ENCODE assay signal across 7 cellular contexts in the genomic region with DNA sequence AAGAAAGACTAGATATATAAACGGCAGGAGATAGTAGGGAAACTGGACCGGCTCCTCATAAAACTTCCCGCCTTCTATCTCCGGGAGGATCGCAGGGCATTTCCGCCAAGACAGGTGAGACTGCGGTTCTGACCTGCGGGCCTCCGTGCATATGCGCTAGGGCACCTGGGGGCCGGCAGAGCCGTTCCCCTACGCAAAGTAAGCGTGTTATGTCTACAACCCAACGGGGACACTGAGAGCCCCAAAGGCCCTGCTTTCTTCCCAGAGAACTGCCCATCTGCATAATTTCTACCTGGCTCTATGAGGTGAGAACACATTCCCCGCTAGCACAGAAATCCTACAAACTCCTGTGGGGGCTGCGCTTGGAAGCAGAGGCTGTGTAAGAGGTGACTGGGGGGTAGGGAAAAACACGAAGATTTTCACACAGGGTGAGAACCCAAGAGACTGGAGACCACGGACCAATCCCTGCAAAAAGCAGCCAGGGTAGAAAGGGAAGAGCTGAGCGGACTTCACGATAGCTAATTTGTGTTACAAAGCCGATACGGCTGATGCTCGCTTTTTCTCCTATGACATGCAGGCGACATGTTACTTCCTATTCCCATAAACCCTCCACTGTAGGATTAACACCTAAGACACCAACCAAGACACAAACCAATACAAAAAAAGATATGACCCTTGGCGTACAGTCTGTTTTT. TPM values are rescaled to one million over a fixed set of nuclear protein-coding genes. Genes with fewer than 3 reads are reported as not detected.
DNase-seq lines count a peak whose midpoint lies in the region; ATAC-seq and TF ChIP-seq lines count a peak whose summit lies in the region.
"Not testable (repeated sequence)": the region's sequence is repeated elsewhere in the genome, so short reads cannot be mapped to it uniquely, and the experiment has no call there.

No MANE protein-coding gene starts in this region.

- intact Hi-C loops in psoas muscle (cut with DNase I) = loop anchor here in 1 of 2 donors (10.0 kb wide), 1 partner anchor 391 kb away; no protein-coding TSS in a partner anchor

- not testable (repeated sequence) for H3K4me1 ChIP-seq in cardiac muscle cell (ENCODE audit: low read depth); psoas muscle

- not testable (repeated sequence) for TF ChIP-seq CTCF in cardiac muscle cell (IDR thresholded peaks at IDR 0.05; ENCODE audit: low read depth, low read length); psoas muscle (IDR thresholded peaks at IDR 0.05)

- not testable (repeated sequence) for H3K9me3 Mint-ChIP-seq in activated naive CD4-positive, alpha-beta T cell treated with anti-CD3 and anti-CD28 coated beads, Interleukin-2, amount 50 U/mL, for 72 hours

- WGBS in psoas muscle, 3 donors = 11 to 16% (median 16%) methylated on average over 18 to 26 of the region's 26 CpGs

- not testable (repeated sequence) for H3K27ac Mint-ChIP-seq in activated naive CD4-positive, alpha-beta T cell treated with anti-CD3 and anti-CD28 coated beads, Interleukin-2, amount 50 U/mL, for 72 hours

- H3K9me3 ChIP-seq in cardiac muscle cell (ENCODE audit: low read depth); psoas muscle: not testable (repeated sequence)

- H3K27me3 ChIP-seq in cardiac muscle cell; psoas muscle (ENCODE audit: insufficient read depth in 3 of 3, low read length in 2 of 3): not testable (repeated sequence)

- H3K27ac ChIP-seq in cardiac muscle cell (peak overlapping the region; percentile 82), psoas muscle (peak overlapping the region; percentile 50)

- peak; percentile 77 for DNase-seq in NCI-H1417 treated with DMSO at 0.1 percent for 48 hours (lab: John Stamatoyannopoulos, UW)
- DNase-seq in SK-N-DZ (ENCODE audit: low spot score) = peak; percentile 95
- DNase-seq in activated naive CD4-positive, alpha-beta T cell treated with anti-CD3 and anti-CD28 coated beads, Interleukin-2, amount 50 U/mL, for 72 hours (ENCODE audit: low spot score in 2 of 2) = peak; percentile 72 to 84
- peak; percentile 83 to 93 for DNase-seq in cardiac muscle cell (ENCODE audit: low read depth in 1 of 2, low spot score in 1 of 2)
- not testable (repeated sequence) for DNase-seq in psoas muscle

- TF ChIP-seq POLR2A in GM18505 (IDR thresholded peaks at IDR 0.05; ENCODE audit: borderline replicate concordance, extremely low read depth, insufficient read depth, insufficient read length) = peak; percentile 88

- H3K4me3 ChIP-seq in cardiac muscle cell = peak overlapping the region; percentile 11
- H3K4me3 ChIP-seq in psoas muscle = not testable (repeated sequence)

- H3K36me3 Mint-ChIP-seq in activated naive CD4-positive, alpha-beta T cell treated with anti-CD3 and anti-CD28 coated beads, Interleukin-2, amount 50 U/mL, for 72 hours = not testable (repeated sequence)

- not testable (repeated sequence) for H3K36me3 ChIP-seq in cardiac muscle cell; psoas muscle (ENCODE audit: insufficient read depth in 1 of 2, low read depth in 1 of 2)

- ATAC-seq in GM18505 (IDR thresholded peaks at IDR 0.05; ENCODE audit: unreplicated experiment) (peak; percentile 87), HG02884 (IDR thresholded peaks at IDR 0.05; ENCODE audit: unreplicated experiment) (peak; percentile 76), psoas muscle (peak; percentile 97 to 99 (median 98))
- peak; percentile 98 to 99 for ATAC-seq in activated naive CD4-positive, alpha-beta T cell treated with anti-CD3 and anti-CD28 coated beads, Interleukin-2, amount 50 U/mL, for 72 hours

RNA-seq across cellular contexts. Expression of a gene that starts 0.5 kb away (rescaled TPM):
- not detected in 2 replicates for polyA plus RNA-seq in SK-N-DZ (2014; cell fraction: cytosol; rRNA removed)
- not detected in 2 replicates for polyA plus RNA-seq in SK-N-DZ (2014; cell fraction: nucleus; rRNA removed)
- total RNA-seq in activated naive CD4-positive, alpha-beta T cell treated with anti-CD3 and anti-CD28 coated beads, Interleukin-2, amount 50 U/mL, for 72 hours = 1,000 to 10,000 TPM; 1,082 to 1,722 TPM
- total RNA-seq in cardiac muscle cell = under 0.01 TPM in 2 replicates
- polyA plus RNA-seq in cardiac muscle cell = 3.8 TPM in 1 of 2 replicates, not detected in the other
- total RNA-seq in psoas muscle = 1,000 to 10,000 TPM; 1,264 to 5,208 (median 3,151) TPM
- not detected for polyA plus RNA-seq in psoas muscle

Comparison
In these comparisons a context has a peak if more than half of its experiments do, and no peak if none do; other contexts are left out.
1. RNA of a gene that starts 0.5 kb away (total RNA-seq): 1,264 to 5,208 TPM in psoas muscle and 1,082 to 1,722 TPM in activated naive CD4-positive, alpha-beta T cell treated with anti-CD3 and anti-CD28 coated beads, Interleukin-2, amount 50 U/mL, for 72 hours; under 0.01 TPM in cardiac muscle cell; every median in the first group is over 1,000 times any median in the second.
2. Peak in every context shown above with its lines, with median percentiles within 50 percentile points of each other: ATAC-seq.